ENCODE assay signal across 1 cellular context in genomic region chr17:64736804-64737492, GRCh38.
TF ChIP-seq lines count a peak whose summit lies in the region.

No MANE protein-coding gene starts in this region.

TF ChIP-seq in K562, 482 proteins besides CTCF, POLR2A, EP300 and RAD21 (continued from another document and continues in another):
- no peak for TF ChIP-seq SMARCE1 (IDR thresholded peaks at IDR 0.05)
- no peak for TF ChIP-seq FOXK1 (CRISPR knock-in tag; IDR thresholded peaks at IDR 0.05; ENCODE audit: borderline replicate concordance)
- no peak for TF ChIP-seq SRSF1 (IDR thresholded peaks at IDR 0.05; ENCODE audit: low read depth, low read length)
- no peak for TF ChIP-seq POLR3G (IDR thresholded peaks at IDR 0.05; ENCODE audit: extremely low read depth, insufficient read length, insufficient replicate concordance)
- peak in 1 of 2 experiments; percentile 45; a peak in 1 of 4 replicates for TF ChIP-seq RCOR1 (IDR thresholded peaks at IDR 0.05; ENCODE audit: borderline replicate concordance in 1 of 2, low read depth in 2 of 2, low read length in 2 of 2)
- TF ChIP-seq HDAC2 (IDR thresholded peaks at IDR 0.05) = peak; percentile 45; the same call in 1 of the 2 replicates
- no peak for TF ChIP-seq ZNF384 (IDR thresholded peaks at IDR 0.05; ENCODE audit: low read depth, low read length)
- TF ChIP-seq CTBP1 (IDR thresholded peaks at IDR 0.05; ENCODE audit: borderline replicate concordance) = no peak
- TF ChIP-seq, protein P1, sequence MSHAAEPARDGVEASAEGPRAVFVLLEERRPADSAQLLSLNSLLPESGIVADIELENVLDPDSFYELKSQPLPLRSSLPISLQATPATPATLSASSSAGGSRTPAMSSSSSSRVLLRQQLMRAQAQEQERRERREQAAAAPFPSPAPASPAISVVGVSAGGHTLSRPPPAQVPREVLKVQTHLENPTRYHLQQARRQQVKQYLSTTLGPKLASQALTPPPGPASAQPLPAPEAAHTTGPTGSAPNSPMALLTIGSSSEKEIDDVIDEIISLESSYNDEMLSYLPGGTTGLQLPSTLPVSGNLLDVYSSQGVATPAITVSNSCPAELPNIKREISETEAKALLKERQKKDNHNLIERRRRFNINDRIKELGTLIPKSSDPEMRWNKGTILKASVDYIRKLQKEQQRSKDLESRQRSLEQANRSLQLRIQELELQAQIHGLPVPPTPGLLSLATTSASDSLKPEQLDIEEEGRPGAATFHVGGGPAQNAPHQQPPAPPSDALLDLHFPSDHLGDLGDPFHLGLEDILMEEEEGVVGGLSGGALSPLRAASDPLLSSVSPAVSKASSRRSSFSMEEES (CRISPR knock-in tag; IDR thresholded peaks at IDR 0.05) = no peak
- TF ChIP-seq ZNF217 (CRISPR knock-in tag; IDR thresholded peaks at IDR 0.05) = no peak
- TF ChIP-seq RBM34 (IDR thresholded peaks at IDR 0.05; ENCODE audit: borderline replicate concordance, insufficient read depth, low read length) = no peak
- TF ChIP-seq SIX5 (IDR thresholded peaks at IDR 0.05; ENCODE audit: borderline replicate concordance in 1 of 2, insufficient read depth in 1 of 2, low read depth in 1 of 2, low read length in 2 of 2) = no peak
- TF ChIP-seq ATF1 (CRISPR knock-in tag; IDR thresholded peaks at IDR 0.05) = no peak
- TF ChIP-seq ATF1 (tag; IDR thresholded peaks at IDR 0.05) = peak; percentile 27; the same call in 1 of the 2 replicates
- TF ChIP-seq ADNP (tag; IDR thresholded peaks at IDR 0.05) = peak; percentile 23; the same call in 1 of the 2 replicates
- TF ChIP-seq ZFX (CRISPR knock-in tag; IDR thresholded peaks at IDR 0.05) = no peak
- no peak for TF ChIP-seq ZNF232 (CRISPR knock-in tag; IDR thresholded peaks at IDR 0.05)
- no peak for TF ChIP-seq SRSF3 (IDR thresholded peaks at IDR 0.05; ENCODE audit: insufficient read depth, low read length)
- TF ChIP-seq ZNF274 (IDR thresholded peaks at IDR 0.05; ENCODE audit: borderline replicate concordance, low read depth, low read length) = no peak
- no peak for TF ChIP-seq ZKSCAN1 (IDR thresholded peaks at IDR 0.05; ENCODE audit: low read depth, low read length)
- no peak for TF ChIP-seq SMARCB1 (IDR thresholded peaks at IDR 0.05; ENCODE audit: insufficient read length, low read depth)
- TF ChIP-seq, protein P2, sequence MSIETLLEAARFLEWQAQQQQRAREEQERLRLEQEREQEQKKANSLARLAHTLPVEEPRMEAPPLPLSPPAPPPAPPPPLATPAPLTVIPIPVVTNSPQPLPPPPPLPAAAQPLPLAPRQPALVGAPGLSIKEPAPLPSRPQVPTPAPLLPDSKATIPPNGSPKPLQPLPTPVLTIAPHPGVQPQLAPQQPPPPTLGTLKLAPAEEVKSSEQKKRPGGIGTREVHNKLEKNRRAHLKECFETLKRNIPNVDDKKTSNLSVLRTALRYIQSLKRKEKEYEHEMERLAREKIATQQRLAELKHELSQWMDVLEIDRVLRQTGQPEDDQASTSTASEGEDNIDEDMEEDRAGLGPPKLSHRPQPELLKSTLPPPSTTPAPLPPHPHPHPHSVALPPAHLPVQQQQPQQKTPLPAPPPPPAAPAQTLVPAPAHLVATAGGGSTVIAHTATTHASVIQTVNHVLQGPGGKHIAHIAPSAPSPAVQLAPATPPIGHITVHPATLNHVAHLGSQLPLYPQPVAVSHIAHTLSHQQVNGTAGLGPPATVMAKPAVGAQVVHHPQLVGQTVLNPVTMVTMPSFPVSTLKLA (conservative IDR thresholded peaks at IDR 0.05) = no peak
- TF ChIP-seq ZNF174 (CRISPR knock-in tag; IDR thresholded peaks at IDR 0.05) = no peak
- TF ChIP-seq ZFP36 (IDR thresholded peaks at IDR 0.05; ENCODE audit: low read depth, low read length, partially characterized antibody) = peak; percentile 96
- TF ChIP-seq RBM22 (IDR thresholded peaks at IDR 0.05; ENCODE audit: low read depth, low read length, poor library complexity, severe bottlenecking) = no peak
- TF ChIP-seq ZNF780A (CRISPR knock-in tag; IDR thresholded peaks at IDR 0.05) = no peak
- TF ChIP-seq ZNF398 (CRISPR knock-in tag; IDR thresholded peaks at IDR 0.05) = no peak
- TF ChIP-seq ZSCAN32 (CRISPR knock-in tag; IDR thresholded peaks at IDR 0.05) = no peak
- no peak for TF ChIP-seq SMARCA4 (IDR thresholded peaks at IDR 0.05)
- no peak for TF ChIP-seq ETS2 (tag; IDR thresholded peaks at IDR 0.05; ENCODE audit: borderline replicate concordance, poor library complexity, severe bottlenecking)
- TF ChIP-seq, protein P3, sequence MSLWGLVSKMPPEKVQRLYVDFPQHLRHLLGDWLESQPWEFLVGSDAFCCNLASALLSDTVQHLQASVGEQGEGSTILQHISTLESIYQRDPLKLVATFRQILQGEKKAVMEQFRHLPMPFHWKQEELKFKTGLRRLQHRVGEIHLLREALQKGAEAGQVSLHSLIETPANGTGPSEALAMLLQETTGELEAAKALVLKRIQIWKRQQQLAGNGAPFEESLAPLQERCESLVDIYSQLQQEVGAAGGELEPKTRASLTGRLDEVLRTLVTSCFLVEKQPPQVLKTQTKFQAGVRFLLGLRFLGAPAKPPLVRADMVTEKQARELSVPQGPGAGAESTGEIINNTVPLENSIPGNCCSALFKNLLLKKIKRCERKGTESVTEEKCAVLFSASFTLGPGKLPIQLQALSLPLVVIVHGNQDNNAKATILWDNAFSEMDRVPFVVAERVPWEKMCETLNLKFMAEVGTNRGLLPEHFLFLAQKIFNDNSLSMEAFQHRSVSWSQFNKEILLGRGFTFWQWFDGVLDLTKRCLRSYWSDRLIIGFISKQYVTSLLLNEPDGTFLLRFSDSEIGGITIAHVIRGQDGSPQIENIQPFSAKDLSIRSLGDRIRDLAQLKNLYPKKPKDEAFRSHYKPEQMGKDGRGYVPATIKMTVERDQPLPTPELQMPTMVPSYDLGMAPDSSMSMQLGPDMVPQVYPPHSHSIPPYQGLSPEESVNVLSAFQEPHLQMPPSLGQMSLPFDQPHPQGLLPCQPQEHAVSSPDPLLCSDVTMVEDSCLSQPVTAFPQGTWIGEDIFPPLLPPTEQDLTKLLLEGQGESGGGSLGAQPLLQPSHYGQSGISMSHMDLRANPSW (CRISPR knock-in tag; IDR thresholded peaks at IDR 0.05) = no peak
- TF ChIP-seq HINFP (tag; conservative IDR thresholded peaks at IDR 0.05; ENCODE audit: low read depth) = no peak
- no peak for TF ChIP-seq EP400 (IDR thresholded peaks at IDR 0.05)
- TF ChIP-seq RFX7 (CRISPR knock-in tag; IDR thresholded peaks at IDR 0.05) = no peak
- TF ChIP-seq, protein P4, sequence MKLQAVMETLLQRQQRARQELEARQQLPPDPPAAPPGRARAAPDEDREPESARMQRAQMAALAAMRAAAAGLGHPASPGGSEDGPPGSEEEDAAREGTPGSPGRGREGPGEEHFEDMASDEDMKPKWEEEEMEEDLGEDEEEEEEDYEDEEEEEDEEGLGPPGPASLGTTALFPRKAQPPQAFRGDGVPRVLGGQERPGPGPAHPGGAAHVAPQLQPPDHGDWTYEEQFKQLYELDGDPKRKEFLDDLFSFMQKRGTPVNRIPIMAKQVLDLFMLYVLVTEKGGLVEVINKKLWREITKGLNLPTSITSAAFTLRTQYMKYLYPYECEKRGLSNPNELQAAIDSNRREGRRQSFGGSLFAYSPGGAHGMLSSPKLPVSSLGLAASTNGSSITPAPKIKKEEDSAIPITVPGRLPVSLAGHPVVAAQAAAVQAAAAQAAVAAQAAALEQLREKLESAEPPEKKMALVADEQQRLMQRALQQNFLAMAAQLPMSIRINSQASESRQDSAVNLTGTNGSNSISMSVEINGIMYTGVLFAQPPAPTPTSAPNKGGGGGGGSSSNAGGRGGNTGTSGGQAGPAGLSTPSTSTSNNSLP (IDR thresholded peaks at IDR 0.05; ENCODE audit: borderline replicate concordance, low read depth, low read length) = peak; percentile 98
- no peak for TF ChIP-seq ZNF444 (CRISPR knock-in tag; IDR thresholded peaks at IDR 0.05)
- no peak for TF ChIP-seq HSF4 (CRISPR knock-in tag; IDR thresholded peaks at IDR 0.05; ENCODE audit: borderline replicate concordance)
- TF ChIP-seq, protein P5, sequence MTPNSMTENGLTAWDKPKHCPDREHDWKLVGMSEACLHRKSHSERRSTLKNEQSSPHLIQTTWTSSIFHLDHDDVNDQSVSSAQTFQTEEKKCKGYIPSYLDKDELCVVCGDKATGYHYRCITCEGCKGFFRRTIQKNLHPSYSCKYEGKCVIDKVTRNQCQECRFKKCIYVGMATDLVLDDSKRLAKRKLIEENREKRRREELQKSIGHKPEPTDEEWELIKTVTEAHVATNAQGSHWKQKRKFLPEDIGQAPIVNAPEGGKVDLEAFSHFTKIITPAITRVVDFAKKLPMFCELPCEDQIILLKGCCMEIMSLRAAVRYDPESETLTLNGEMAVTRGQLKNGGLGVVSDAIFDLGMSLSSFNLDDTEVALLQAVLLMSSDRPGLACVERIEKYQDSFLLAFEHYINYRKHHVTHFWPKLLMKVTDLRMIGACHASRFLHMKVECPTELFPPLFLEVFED (CRISPR knock-in tag; conservative IDR thresholded peaks at IDR 0.05) = no peak
- TF ChIP-seq SIN3B (IDR thresholded peaks at IDR 0.05; ENCODE audit: low read depth) = no peak
- TF ChIP-seq NFXL1 (CRISPR knock-in tag; IDR thresholded peaks at IDR 0.05) = no peak
- TF ChIP-seq ZNF324 (CRISPR knock-in tag; IDR thresholded peaks at IDR 0.05) = no peak
- TF ChIP-seq KAT8 (IDR thresholded peaks at IDR 0.05; ENCODE audit: low read depth) = no peak
- no peak for TF ChIP-seq HOXB6 (CRISPR knock-in tag; IDR thresholded peaks at IDR 0.05; ENCODE audit: borderline replicate concordance)
- TF ChIP-seq NR4A1 (CRISPR knock-in tag; IDR thresholded peaks at IDR 0.05) = no peak
- TF ChIP-seq NR4A1 (tag; IDR thresholded peaks at IDR 0.05) = no peak
- TF ChIP-seq CREB5 (CRISPR knock-in tag; IDR thresholded peaks at IDR 0.05) = no peak
- peak; percentile 91 for TF ChIP-seq BCOR (IDR thresholded peaks at IDR 0.05)
- TF ChIP-seq SMAD1 (IDR thresholded peaks at IDR 0.05; ENCODE audit: low read depth, low read length, partially characterized antibody) = no peak
- TF ChIP-seq GATAD2B (IDR thresholded peaks at IDR 0.05; ENCODE audit: borderline replicate concordance) = no peak
- TF ChIP-seq CBX8 (IDR thresholded peaks at IDR 0.05; ENCODE audit: borderline replicate concordance, extremely low read depth, low read depth, low read length, poor library complexity, severe bottlenecking) = no peak
- TF ChIP-seq ZNF134 (CRISPR knock-in tag; conservative IDR thresholded peaks at IDR 0.05) = no peak
- TF ChIP-seq ID3 (CRISPR knock-in tag; IDR thresholded peaks at IDR 0.05) = no peak
- TF ChIP-seq ID3 (tag; IDR thresholded peaks at IDR 0.05) = no peak
- no peak for TF ChIP-seq ZNF766 (CRISPR knock-in tag; conservative IDR thresholded peaks at IDR 0.05)
- no peak for TF ChIP-seq PREB (CRISPR knock-in tag; IDR thresholded peaks at IDR 0.05)
- TF ChIP-seq CHCHD3 (CRISPR knock-in tag; IDR thresholded peaks at IDR 0.05) = no peak
- no peak for TF ChIP-seq ZBED1 (IDR thresholded peaks at IDR 0.05)
- no peak for TF ChIP-seq RUNX1 (IDR thresholded peaks at IDR 0.05; ENCODE audit: low read depth)
- no peak for TF ChIP-seq MCM3 (IDR thresholded peaks at IDR 0.05)
- TF ChIP-seq TRIM28 (IDR thresholded peaks at IDR 0.05) = no peak
